ENCODE assay signal across 6 cellular contexts in the genomic region with DNA sequence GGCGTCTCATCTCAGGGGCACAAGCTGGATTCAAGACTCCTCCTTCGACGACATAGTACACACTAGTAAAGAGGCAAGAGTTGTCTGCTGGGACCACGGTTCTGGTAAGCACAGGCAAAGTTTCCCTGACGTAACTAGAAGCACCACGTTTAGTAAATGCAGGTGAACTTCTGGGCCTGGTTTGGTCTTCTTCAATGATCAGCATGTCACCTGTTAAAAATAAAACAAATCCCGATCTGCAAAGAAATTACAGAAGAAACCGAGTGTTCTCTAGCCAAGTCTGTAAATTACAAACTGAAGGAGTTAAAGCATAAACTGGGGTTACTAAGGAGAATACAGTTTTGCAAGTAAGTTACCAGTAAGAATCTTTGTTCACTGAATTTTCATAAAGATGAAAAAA. TPM values are rescaled to one million over a fixed set of nuclear protein-coding genes. Genes with fewer than 3 reads are reported as not detected.
A peak's percentile ranks its signal among the peaks of the same experiment; 100 is the strongest.
DNase-seq lines count a peak whose midpoint lies in the region; TF ChIP-seq lines count a peak whose summit lies in the region.

No MANE protein-coding gene starts in this region.

- intact Hi-C loops in colonic mucosa (cut with DNase I) = no loop called here

- DNase-seq in colonic mucosa = no peak
- no peak for DNase-seq in occipital lobe (lab: John Stamatoyannopoulos, UW)
- no peak for DNase-seq in nucleus accumbens (lab: John Stamatoyannopoulos, UW)
- no peak for DNase-seq in COR-L47 (lab: John Stamatoyannopoulos, UW)

- H3K9ac ChIP-seq in colonic mucosa (ENCODE audit: low read depth in 2 of 2, low read length in 2 of 2) = peak overlapping the region in 1 of 2 donors; percentile 99
- H3K9ac ChIP-seq in rectal smooth muscle tissue (ENCODE audit: low read length) = no peak overlapping the region

- H3K36me3 ChIP-seq in KOPT-K1 (ENCODE audit: insufficient read depth, low read length) (peaks cover 44% of the 10 kb centered on the region), colonic mucosa (peaks cover 7% of the 10 kb centered on the region), rectal smooth muscle tissue (ENCODE audit: control insufficient read depth, insufficient read depth, low read length) (peaks cover 7% of the 10 kb centered on the region)

- H3K9me3 ChIP-seq in KOPT-K1 (ENCODE audit: insufficient read depth, low read length, poor library complexity, severe bottlenecking) (no peaks in the 10 kb centered on the region), colonic mucosa (no peaks in the 10 kb centered on the region)

- H3K4me3 ChIP-seq in colonic mucosa = peak overlapping the region; percentile 94
- H3K4me3 ChIP-seq in rectal smooth muscle tissue (ENCODE audit: low read length) = peak overlapping the region; percentile 82

- H3K4me1 ChIP-seq in colonic mucosa = peaks cover 21% of the 10 kb centered on the region
- peaks cover 9% of the 10 kb centered on the region for H3K4me1 ChIP-seq in rectal smooth muscle tissue (ENCODE audit: control insufficient read depth, insufficient read depth, low read length)

- H3K27ac ChIP-seq in KOPT-K1 (ENCODE audit: low read depth, low read length, poor library complexity, severe bottlenecking) = peak overlapping the region; percentile 16
- peak overlapping the region; percentile 91 for H3K27ac ChIP-seq in colonic mucosa
- peak overlapping the region; percentile 33 for H3K27ac ChIP-seq in rectal smooth muscle tissue (ENCODE audit: low read depth, low read length)

- H3K27me3 ChIP-seq in colonic mucosa = no peaks in the 10 kb centered on the region
- no peaks in the 10 kb centered on the region for H3K27me3 ChIP-seq in rectal smooth muscle tissue (ENCODE audit: control insufficient read depth, insufficient read depth, low read length)

- TF ChIP-seq CTCF in colonic mucosa (IDR thresholded peaks at IDR 0.05) = no peak

RNA-seq across cellular contexts. Expression of a gene that starts 1.5 kb away (rescaled TPM):
- 1 to 10 TPM; 5.7 to 8.0 TPM for total RNA-seq in colonic mucosa
- total RNA-seq in occipital lobe = 24.5 TPM

RNA-seq across cellular contexts. Expression of a gene that starts 3.6 kb away (rescaled TPM):
- total RNA-seq in colonic mucosa = 10 to 100 TPM; 52.1 to 88.5 TPM
- total RNA-seq in occipital lobe = 13.6 TPM

RNA-seq across cellular contexts. Expression of a gene that starts 17.0 kb away (rescaled TPM):
- 10 to 100 TPM; 12.0 to 25.5 TPM for total RNA-seq in colonic mucosa
- not detected for total RNA-seq in occipital lobe

RNA-seq across cellular contexts. Expression of a gene that starts 39.1 kb away (rescaled TPM):
- 1 to 10 TPM; 5.0 to 9.6 TPM for total RNA-seq in colonic mucosa
- not detected for total RNA-seq in occipital lobe

RNA-seq across cellular contexts. Expression of a gene that starts 54.5 kb away (rescaled TPM):
- total RNA-seq in colonic mucosa (1 to 10 TPM; 1.9 to 2.3 TPM), occipital lobe (not detected)

Comparison
In these comparisons a context has a peak if more than half of its experiments do, and no peak if none do; other contexts are left out.
1. H3K27ac ChIP-seq: peak in every context shown above with its lines; median percentile 91 in colonic mucosa; 33 in rectal smooth muscle tissue; 16 in KOPT-K1.
2. RNA of a gene that starts 17.0 kb away (total RNA-seq): 12.0 to 25.5 TPM in colonic mucosa; not detected in occipital lobe (single experiment); every median in the first group is over 10 times any median in the second.